13 cellular contexts compared by ENCODE assay signal in the genomic region with DNA sequence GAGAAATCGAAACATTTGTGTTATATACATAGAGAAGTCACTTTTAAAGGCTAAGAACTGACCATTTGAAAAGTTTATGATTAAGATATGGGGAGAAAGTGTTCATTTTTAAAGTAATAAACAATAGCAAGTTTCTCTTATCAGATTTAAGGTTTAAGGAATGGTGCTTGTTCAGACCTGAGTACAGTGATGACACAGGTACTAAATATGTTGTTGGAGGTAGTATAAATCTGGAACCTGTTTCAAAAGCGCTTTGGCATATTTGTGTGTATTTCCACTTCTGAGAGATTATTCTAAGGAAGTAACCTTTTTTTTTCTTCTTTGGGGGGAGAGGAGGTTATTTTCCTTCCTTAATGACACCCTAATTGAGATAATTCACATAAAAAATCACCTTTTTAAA. TPM values are rescaled to one million over a fixed set of nuclear protein-coding genes. Genes with fewer than 3 reads are reported as not detected.
A peak's percentile ranks its signal among the peaks of the same experiment; 100 is the strongest.
DNase-seq lines count a peak whose midpoint lies in the region; ATAC-seq, FAIRE-seq and TF ChIP-seq lines count a peak whose summit lies in the region.
"Had no signal": no experiment of that assay in that cellular context is flagged by ENCODE, and none has a peak within 500 bp of the region (broad histone marks: within the 10 kb centered on the region; RNA-seq: fewer than 3 reads in every experiment).

No MANE protein-coding gene starts in this region.

- H3K27ac ChIP-seq in HepG2 (ENCODE audit: extremely low read length, insufficient read depth, low read length), result peak overlapping the region; percentile 43
- H3K27ac ChIP-seq in suprapubic skin, result peak overlapping the region; percentile 62
- no peak overlapping the region for H3K27ac ChIP-seq in substantia nigra (ENCODE audit: low read depth, low read length, poor library complexity, severe bottlenecking)
- no peak overlapping the region for H3K27ac ChIP-seq in SJCRH30

- H2AFZ ChIP-seq in HepG2 (ENCODE audit: low read length), result no peak overlapping the region

- TF ChIP-seq CTCF in HepG2 (CRISPR knock-in tag; IDR thresholded peaks at IDR 0.05) (no peak), suprapubic skin (IDR thresholded peaks at IDR 0.05) (no peak)

- no peak for FAIRE-seq in HepG2 (lab: Jason Lieb, UNC)
- FAIRE-seq: islet of Langerhans had no signal

- H4K20me1 ChIP-seq in HepG2 (ENCODE audit: insufficient read depth, low read length), result 0 out of 2 replicates have a peak, but pooled peaks cover 9% of the 10 kb centered on the region

- no peaks in the 10 kb centered on the region for H3K27me3 ChIP-seq in HepG2 (ENCODE audit: control insufficient read depth in 1 of 2, insufficient read depth in 2 of 2, low read length in 2 of 2)
- H3K27me3 ChIP-seq in suprapubic skin, result no peaks in the 10 kb centered on the region
- no peaks in the 10 kb centered on the region for H3K27me3 ChIP-seq in SJCRH30
- H3K27me3 ChIP-seq: MG63 had no signal

- no peak overlapping the region for H3K9ac ChIP-seq in HepG2 (ENCODE audit: insufficient read depth, low read depth, low read length)
- H3K9ac ChIP-seq: SK-N-SH had no signal

- peak overlapping the region in 1 of 3 experiments; percentile 17; a peak in 1 of 6 replicates for H3K4me3 ChIP-seq in HepG2 (replicated peaks in 1 of 3; ENCODE audit: insufficient read depth in 1 of 3, low read depth in 2 of 3, low read length in 3 of 3)
- peak overlapping the region; percentile 3 for H3K4me3 ChIP-seq in suprapubic skin
- H3K4me3 ChIP-seq in SJCRH30, result no peak overlapping the region
- H3K4me3 ChIP-seq: HAP-1, MG63 had no signal

- H3K36me3 Mint-ChIP-seq in activated CD8-positive, alpha-beta memory T cell treated with anti-CD3 and anti-CD28 coated beads, Interleukin-2, amount 10 ng/mL, durations not matched to agents 7 days and 5 days, result peaks cover 50% of the 10 kb centered on the region
- H3K36me3 Mint-ChIP-seq in activated T-helper 2 cell treated with anti-CD3 and anti-CD28 coated beads, Interferon-gamma antibody, Interleukin-2, Interleukin-4, amounts not matched to agents 10 μg/mL and 5 μg/mL and 100 μg/mL, durations not matched to agents 14 hours and 24 hours and 36 hours (ENCODE audit: low read depth), result peaks cover 56% of the 10 kb centered on the region

- POLR2A ChIA-PET in HepG2 (lab: Yijun Ruan, JAX), result no interaction called here

- H3K27me3 Mint-ChIP-seq in activated CD8-positive, alpha-beta memory T cell treated with anti-CD3 and anti-CD28 coated beads, Interleukin-2, amount 10 ng/mL, durations not matched to agents 7 days and 5 days, result no peaks in the 10 kb centered on the region
- H3K27me3 Mint-ChIP-seq in activated T-helper 2 cell treated with anti-CD3 and anti-CD28 coated beads, Interferon-gamma antibody, Interleukin-2, Interleukin-4, amounts not matched to agents 10 μg/mL and 5 μg/mL and 100 μg/mL, durations not matched to agents 14 hours and 24 hours and 36 hours (ENCODE audit: low read depth), result no peaks in the 10 kb centered on the region

- H3K4me1 ChIP-seq in HepG2 (ENCODE audit: insufficient read depth, low read length) (peaks cover 28% of the 10 kb centered on the region), suprapubic skin (peaks cover 38% of the 10 kb centered on the region), SJCRH30 (no peaks in the 10 kb centered on the region)

- no peak for TF ChIP-seq RAD21 in HepG2 (CRISPR knock-in tag; IDR thresholded peaks at IDR 0.05)

- WGBS in HepG2 (ENCODE audit: low lambda C conversion rate), result 90% methylated on average over 2 of the region's 2 CpGs
- WGBS in suprapubic skin, result 66% methylated on average over 2 of the region's 2 CpGs

- H3K4me3 Mint-ChIP-seq in activated CD8-positive, alpha-beta memory T cell treated with anti-CD3 and anti-CD28 coated beads, Interleukin-2, amount 10 ng/mL, durations not matched to agents 7 days and 5 days, result peak overlapping the region; percentile 77
- peak overlapping the region; percentile 82 for H3K4me3 Mint-ChIP-seq in activated T-helper 2 cell treated with anti-CD3 and anti-CD28 coated beads, Interferon-gamma antibody, Interleukin-2, Interleukin-4, amounts not matched to agents 10 μg/mL and 5 μg/mL and 100 μg/mL, durations not matched to agents 14 hours and 24 hours and 36 hours (ENCODE audit: low read depth)

- intact Hi-C loops in activated T-helper 2 cell treated with anti-CD3 and anti-CD28 coated beads, Interferon-gamma antibody, Interleukin-2, Interleukin-4, amounts not matched to agents 10 μg/mL and 5 μg/mL and 100 μg/mL, durations not matched to agents 14 hours and 24 hours and 36 hours (cut with micrococcal nuclease), result loop anchor here (10.0 kb wide), 1 partner anchor 743 kb away; no protein-coding TSS in a partner anchor
- intact Hi-C loops in HepG2 (cut with micrococcal nuclease; ENCODE audit: unreplicated experiment), result no loop called here

- in situ Hi-C loops in HepG2 (cut with HindIII; ENCODE audit: extremely low pct_ligation_motif_present, low pct_unique_long_range_greater_than_20kb), result no loop called here

- TF ChIP-seq EP300 in HepG2 (IDR thresholded peaks at IDR 0.05; ENCODE audit: low read depth in 2 of 2, low read length in 2 of 2), result no peak
- TF ChIP-seq EP300 in HepG2 (CRISPR knock-in tag; IDR thresholded peaks at IDR 0.05; ENCODE audit: borderline replicate concordance), result no peak
- no peak for TF ChIP-seq EP300 in suprapubic skin (IDR thresholded peaks at IDR 0.05)

- H3K4me2 ChIP-seq in HepG2 (ENCODE audit: low read depth, low read length), result 0 out of 2 replicates have a peak overlapping the region, but pooled peaks have one; percentile 67
- H3K4me2 ChIP-seq: SK-N-SH had no signal

- peaks cover 87% of the 10 kb centered on the region for H3K4me1 Mint-ChIP-seq in activated CD8-positive, alpha-beta memory T cell treated with anti-CD3 and anti-CD28 coated beads, Interleukin-2, amount 10 ng/mL, durations not matched to agents 7 days and 5 days
- H3K4me1 Mint-ChIP-seq in activated T-helper 2 cell treated with anti-CD3 and anti-CD28 coated beads, Interferon-gamma antibody, Interleukin-2, Interleukin-4, amounts not matched to agents 10 μg/mL and 5 μg/mL and 100 μg/mL, durations not matched to agents 14 hours and 24 hours and 36 hours (ENCODE audit: low read depth), result peaks cover 78% of the 10 kb centered on the region

- peaks cover 67% of the 10 kb centered on the region for H3K79me2 ChIP-seq in HepG2 (ENCODE audit: insufficient read depth, low read length)

- CTCF ChIA-PET in activated CD8-positive, alpha-beta memory T cell treated with anti-CD3 and anti-CD28 coated beads, Interleukin-2, amount 10 ng/mL, durations not matched to agents 7 days and 5 days (lab: Charles Lee), result interaction anchor here (2.8 kb wide), 1 partner anchor 17 kb away, joined by 23 read pairs; a partner anchor contains a TSS
- CTCF ChIA-PET in HepG2 (lab: Yijun Ruan, JAX; ENCODE audit: low intra/inter-chr PET ratio, low total read pairs), result no interaction called here

- no peak for ATAC-seq in activated CD8-positive, alpha-beta memory T cell treated with anti-CD3 and anti-CD28 coated beads, Interleukin-2, amount 10 ng/mL, durations not matched to agents 7 days and 5 days
- no peak for ATAC-seq in HepG2
- no peak for ATAC-seq in GM18502 (IDR thresholded peaks at IDR 0.05; ENCODE audit: poor library complexity, unreplicated experiment)

- peak overlapping the region; percentile 92 for H3K27ac Mint-ChIP-seq in activated CD8-positive, alpha-beta memory T cell treated with anti-CD3 and anti-CD28 coated beads, Interleukin-2, amount 10 ng/mL, durations not matched to agents 7 days and 5 days
- H3K27ac Mint-ChIP-seq in activated T-helper 2 cell treated with anti-CD3 and anti-CD28 coated beads, Interferon-gamma antibody, Interleukin-2, Interleukin-4, amounts not matched to agents 10 μg/mL and 5 μg/mL and 100 μg/mL, durations not matched to agents 14 hours and 24 hours and 36 hours, result peak overlapping the region; percentile 96

- no peak for DNase-seq in activated CD8-positive, alpha-beta memory T cell treated with anti-CD3 and anti-CD28 coated beads, Interleukin-2, amount 10 ng/mL, durations not matched to agents 7 days and 5 days
- no peak for DNase-seq in activated CD8-positive, alpha-beta memory T cell treated with anti-CD3 and anti-CD28 coated beads, Interleukin-2, amount 50 U/mL, for 4 hours
- DNase-seq in activated T-helper 2 cell treated with anti-CD3 and anti-CD28 coated beads, Interferon-gamma antibody, Interleukin-2, Interleukin-4, amounts not matched to agents 10 μg/mL and 5 μg/mL and 100 μg/mL, durations not matched to agents 14 hours and 24 hours and 36 hours (ENCODE audit: low spot score), result no peak
- DNase-seq in HepG2 (ENCODE audit: low spot score) (no peak), suprapubic skin (ENCODE audit: low spot score in 2 of 2) (no peak), substantia nigra (lab: John Stamatoyannopoulos, UW) (no peak), SJCRH30 (no peak)
- DNase-seq: MG63, NCI-H510A, SK-N-SH had no signal

- no TSS peak for BruUV-seq in HepG2 (replicated peaks; lab: Mats Ljungman, UMichigan)

- TF ChIP-seq POLR2A in HepG2 (IDR thresholded peaks at IDR 0.05; ENCODE audit: insufficient read depth in 1 of 2, low read depth in 2 of 2, low read length in 2 of 2), result no peak
- TF ChIP-seq POLR2A in suprapubic skin (IDR thresholded peaks at IDR 0.05), result no peak

- no peaks in the 10 kb centered on the region for H3K36me3 ChIP-seq in HepG2 (replicated peaks in 1 of 2; ENCODE audit: control insufficient read depth in 1 of 2, insufficient read depth in 2 of 2, low read length in 2 of 2)
- no peaks in the 10 kb centered on the region for H3K36me3 ChIP-seq in suprapubic skin
- no peaks in the 10 kb centered on the region for H3K36me3 ChIP-seq in SJCRH30
- H3K36me3 ChIP-seq: HAP-1, MG63 had no signal

- H3K9me3 Mint-ChIP-seq in activated CD8-positive, alpha-beta memory T cell treated with anti-CD3 and anti-CD28 coated beads, Interleukin-2, amount 10 ng/mL, durations not matched to agents 7 days and 5 days (ENCODE audit: low read depth), result no peaks in the 10 kb centered on the region
- no peaks in the 10 kb centered on the region for H3K9me3 Mint-ChIP-seq in activated T-helper 2 cell treated with anti-CD3 and anti-CD28 coated beads, Interferon-gamma antibody, Interleukin-2, Interleukin-4, amounts not matched to agents 10 μg/mL and 5 μg/mL and 100 μg/mL, durations not matched to agents 14 hours and 24 hours and 36 hours

- H3K9me3 ChIP-seq in HepG2 (ENCODE audit: low read length), result no peaks in the 10 kb centered on the region
- no peaks in the 10 kb centered on the region for H3K9me3 ChIP-seq in suprapubic skin
- H3K9me3 ChIP-seq in SJCRH30 (replicated peaks), result no peaks in the 10 kb centered on the region
- H3K9me3 ChIP-seq: HAP-1, MG63, SK-N-SH had no signal

RNA-seq across cellular contexts. Expression of a gene that starts 18.4 kb away (rescaled TPM):
- total RNA-seq in activated CD8-positive, alpha-beta memory T cell treated with anti-CD3 and anti-CD28 coated beads, Interleukin-2, amount 10 ng/mL, durations not matched to agents 7 days and 5 days, result 100 to 1,000 TPM; 118 to 149 TPM
- total RNA-seq in activated T-helper 2 cell treated with anti-CD3 and anti-CD28 coated beads, Interferon-gamma antibody, Interleukin-2, Interleukin-4, amounts not matched to agents 10 μg/mL and 5 μg/mL and 100 μg/mL, durations not matched to agents 14 hours and 24 hours and 36 hours, result 89.5 and 91.0 TPM in 2 replicates
- total RNA-seq in HepG2 (2016; rRNA removed; fragmentation: Illumina TruSeq; extraction: Trizol), result 25.0 and 40.7 TPM in 2 replicates
- 4.1 and 6.0 TPM in 2 replicates for total RNA-seq in HepG2 (2016; cell fraction: cytosol; rRNA removed; fragmentation: Illumina TruSeq; extraction: Trizol; ENCODE audit: low read depth)
- 25.3 and 38.9 TPM in 2 replicates for total RNA-seq in HepG2 (2016; cell fraction: insoluble cytoplasmic fraction; rRNA removed; fragmentation: Illumina TruSeq; extraction: Trizol)
- 22.1 and 22.9 TPM in 2 replicates for total RNA-seq in HepG2 (2016; cell fraction: membrane; rRNA removed; fragmentation: Illumina TruSeq; extraction: Trizol)
- total RNA-seq in HepG2 (2016; cell fraction: nucleus; rRNA removed; fragmentation: Illumina TruSeq; extraction: Trizol), result 15.2 and 19.0 TPM in 2 replicates
- polyA plus RNA-seq in HepG2 (2011; rRNA removed), result 15.4 and 19.6 TPM in 2 replicates
- polyA plus RNA-seq in HepG2 (2011; cell fraction: cytosol; rRNA removed), result 8.3 and 14.9 TPM in 2 replicates
- polyA plus RNA-seq in HepG2 (2011; cell fraction: nucleus; rRNA removed), result 4.3 and 5.7 TPM in 2 replicates
- polyA plus RNA-seq in HepG2 (2012), result 17.1 and 18.8 TPM in 2 replicates
- 3.5 and 5.5 TPM in 2 replicates for polyA plus RNA-seq in HepG2 (2016; cell fraction: cytosol; fragmentation: Illumina TruSeq; extraction: Trizol; ENCODE audit: low read depth)
- 37.1 and 39.0 TPM in 2 replicates for polyA plus RNA-seq in HepG2 (2016; cell fraction: insoluble cytoplasmic fraction; fragmentation: Illumina TruSeq; extraction: Trizol; ENCODE audit: low read depth)
- 14.3 and 17.7 TPM in 2 replicates for polyA plus RNA-seq in HepG2 (2016; cell fraction: membrane; fragmentation: Illumina TruSeq; extraction: Trizol; ENCODE audit: low read depth)
- polyA plus RNA-seq in HepG2 (2016; cell fraction: nucleus; fragmentation: Illumina TruSeq; extraction: Trizol; ENCODE audit: insufficient read depth, low read depth), result 17.8 and 18.4 TPM in 2 replicates
- 9.0 and 11.6 TPM in 2 replicates for polyA minus RNA-seq in HepG2 (2011; rRNA and poly(A)+ RNA removed; ENCODE audit: low replicate concordance)
- 15.6 and 18.7 TPM in 2 replicates for polyA minus RNA-seq in HepG2 (2011; cell fraction: cytosol; rRNA and poly(A)+ RNA removed)
- 23.7 and 30.1 TPM in 2 replicates for polyA minus RNA-seq in HepG2 (2011; cell fraction: nucleus; rRNA and poly(A)+ RNA removed)
- total RNA-seq in suprapubic skin, result 10 to 100 TPM; 32.4 to 46.6 (median 36.7) TPM
- 31.3 and 33.7 TPM in 2 replicates for total RNA-seq in SJCRH30 (2014; rRNA removed; shearing (Covaris generic))

Comparison
In these comparisons a context has a peak if more than half of its experiments do, and no peak if none do; other contexts are left out.
1. H3K27ac ChIP-seq: peak in HepG2 (single experiment) and suprapubic skin (single experiment); none in substantia nigra (single experiment) and SJCRH30 (single experiment).